Comparison of ENCODE assay signal across 26 cellular contexts in genomic region chr2:3116371-3116770, GRCh38.
"Had no signal": no experiment of that assay in that cellular context is flagged by ENCODE, and none has a peak within 500 bp of the region (broad histone marks: within the 10 kb centered on the region; RNA-seq: fewer than 3 reads in every experiment).

No MANE protein-coding gene starts in this region.

- H3K27ac Mint-ChIP-seq: activated CD8-positive, alpha-beta T cell treated with anti-CD3 and anti-CD28 coated beads for 36 hours; activated naive CD4-positive, alpha-beta T cell treated with anti-CD3 and anti-CD28 coated beads for 36 hours; activated naive CD8-positive, alpha-beta T cell treated with anti-CD3 and anti-CD28 coated beads for 36 hours; activated T-helper 17 cell treated with anti-CD3 and anti-CD28 coated beads, Interleukin-2, amount 50 U/mL, for 72 hours had no signal

- H3K4me3 Mint-ChIP-seq: activated CD8-positive, alpha-beta T cell treated with anti-CD3 and anti-CD28 coated beads for 36 hours; activated naive CD4-positive, alpha-beta T cell treated with anti-CD3 and anti-CD28 coated beads for 36 hours; activated naive CD8-positive, alpha-beta T cell treated with anti-CD3 and anti-CD28 coated beads for 36 hours; activated T-helper 17 cell treated with anti-CD3 and anti-CD28 coated beads, Interleukin-2, amount 50 U/mL, for 72 hours had no signal

- H3K9me3 Mint-ChIP-seq: activated CD8-positive, alpha-beta T cell treated with anti-CD3 and anti-CD28 coated beads for 36 hours; activated T-helper 17 cell treated with anti-CD3 and anti-CD28 coated beads, Interleukin-2, amount 50 U/mL, for 72 hours had no signal

- H3K4me3 ChIP-seq: cardiac muscle cell, MG63, Peyer's patch, SJSA1 had no signal

- H3K27me3 Mint-ChIP-seq: activated naive CD8-positive, alpha-beta T cell treated with anti-CD3 and anti-CD28 coated beads for 36 hours; activated T-helper 17 cell treated with anti-CD3 and anti-CD28 coated beads, Interleukin-2, amount 50 U/mL, for 72 hours had no signal

- ATAC-seq: activated CD4-positive, CD25-positive, alpha-beta regulatory T cell treated with anti-CD3 and anti-CD28 coated beads, Interleukin-2, amount 50 U/mL, for 24 hours; activated CD8-positive, alpha-beta T cell treated with anti-CD3 and anti-CD28 coated beads for 36 hours; activated T-helper 17 cell treated with anti-CD3 and anti-CD28 coated beads, Interleukin-2, amount 50 U/mL, for 72 hours; SK-N-SH treated with all-trans-retinoic acid at 6 μM for 48 hours had no signal

- H3K27ac ChIP-seq: brain microvascular endothelial cell, cardiac muscle cell, Peyer's patch, RWPE1, SJSA1 had no signal

- H3K4me1 Mint-ChIP-seq: activated naive CD8-positive, alpha-beta T cell treated with anti-CD3 and anti-CD28 coated beads for 36 hours; activated T-helper 17 cell treated with anti-CD3 and anti-CD28 coated beads, Interleukin-2, amount 50 U/mL, for 72 hours had no signal

- H3K4me1 ChIP-seq: Peyer's patch, SJSA1 had no signal

- H3K27me3 ChIP-seq: brain microvascular endothelial cell, cardiac muscle cell, MG63, Peyer's patch, SJSA1 had no signal

- DNase-seq: activated CD4-positive, alpha-beta T cell treated with anti-CD3 and anti-CD28 coated beads for 4 hours; activated CD8-positive, alpha-beta T cell treated with anti-CD3 and anti-CD28 coated beads for 36 hours; activated gamma-delta T cell; activated naive CD4-positive, alpha-beta T cell treated with anti-CD3 and anti-CD28 coated beads for 36 hours; activated naive CD8-positive, alpha-beta T cell treated with anti-CD3 and anti-CD28 coated beads for 36 hours; activated T-cell treated with anti-CD3 and anti-CD28 coated beads for 4 hours; activated T-cell treated with anti-CD3 and anti-CD28 coated beads, Interleukin-2, amount 50 U/mL, for 48 hours; brain microvascular endothelial cell; MG63; MV-4-11; NCI-H1092 treated with DMSO at 0.1 percent for 48 hours; NCI-H1417 treated with DMSO at 0.1 percent for 48 hours; NCI-H1694; NCI-H2029; NCI-H510A treated with DMSO at 0.1 percent for 48 hours; NK-92 treated with Interleukin-12 subunit alpha and Interleukin-12 subunit beta, amount 100 ng/mL, for 24 hours; Peyer's patch; SHP77; SW 1271; T-helper 9 cell had no signal

- H3K36me3 ChIP-seq: brain microvascular endothelial cell, cardiac muscle cell, MG63, Peyer's patch, SJSA1 had no signal

- H3K9me3 ChIP-seq: MG63, Peyer's patch, SJSA1 had no signal
